In the genomic region with DNA sequence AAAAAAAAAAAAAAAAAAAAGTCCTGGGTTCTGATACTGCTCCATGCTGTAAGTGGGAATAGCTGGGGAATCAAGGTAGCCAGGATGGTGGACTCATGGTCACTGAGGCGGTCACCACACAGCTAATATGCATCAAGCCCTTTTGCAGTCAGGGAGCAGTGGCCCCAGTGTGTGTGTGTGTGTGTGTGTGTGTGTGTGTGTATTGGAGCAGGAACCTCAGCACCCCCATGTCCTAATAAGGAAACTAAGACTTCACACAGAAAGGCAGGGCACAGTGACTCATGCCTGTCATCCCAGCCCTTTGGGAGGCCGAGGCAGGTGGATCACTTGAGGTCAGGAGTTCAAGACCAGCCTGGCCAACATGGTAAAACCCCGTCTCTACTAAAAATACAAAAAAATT, we compare ENCODE assay signal across 19 cellular contexts. TPM values are rescaled to one million over a fixed set of nuclear protein-coding genes. Genes with fewer than 3 reads are reported as not detected.
DNase-seq lines count a peak whose midpoint lies in the region; ATAC-seq lines count a peak whose summit lies in the region.
"Had no signal": no experiment of that assay in that cellular context is flagged by ENCODE, and none has a peak within 500 bp of the region (broad histone marks: within the 10 kb centered on the region; RNA-seq: fewer than 3 reads in every experiment).

No MANE protein-coding gene starts in this region.

- CTCF ChIA-PET in activated CD4-positive, alpha-beta T cell treated with anti-CD3 and anti-CD28 coated beads, Interleukin-2, amount 10 ng/mL, durations not matched to agents 7 days and 5 days (lab: Charles Lee), result interaction anchor here (1.1 kb wide), 2 partner anchors 24 to 53 kb away, joined by 3 to 4 read pairs; partner anchors contain the start of gene RPL18A
- CTCF ChIA-PET in activated CD4-positive, alpha-beta memory T cell treated with anti-CD3 and anti-CD28 coated beads, Interleukin-2, amount 10 ng/mL, durations not matched to agents 7 days and 5 days (lab: Charles Lee), result interaction anchor here (0.6 to 1.0 kb wide), 2 partner anchors 15 to 25 kb away, joined by 3 to 4 read pairs; no protein-coding TSS in a partner anchor

- H3K4me3 Mint-ChIP-seq in activated CD4-positive, alpha-beta T cell treated with anti-CD3 and anti-CD28 coated beads, Interleukin-2, amount 10 ng/mL, durations not matched to agents 7 days and 5 days, result peak overlapping the region; percentile 13
- H3K4me3 Mint-ChIP-seq in activated CD4-positive, alpha-beta memory T cell treated with anti-CD3 and anti-CD28 coated beads, Interleukin-2, amount 10 ng/mL, durations not matched to agents 7 days and 5 days, result no peak overlapping the region
- peak overlapping the region; percentile 18 to 81 (median 60) for H3K4me3 Mint-ChIP-seq in naive thymus-derived CD8-positive, alpha-beta T cell
- H3K4me3 Mint-ChIP-seq: mesothelial cell of epicardium had no signal

- in situ Hi-C loops in KBM-7 (cut with MboI; ENCODE audit: low pct_unique_long_range_greater_than_20kb, low sequenced_read_pairs), result no loop called here

- no peak overlapping the region for H3K27ac Mint-ChIP-seq in activated CD4-positive, alpha-beta T cell treated with anti-CD3 and anti-CD28 coated beads, Interleukin-2, amount 10 ng/mL, durations not matched to agents 7 days and 5 days
- H3K27ac Mint-ChIP-seq in activated CD4-positive, alpha-beta memory T cell treated with anti-CD3 and anti-CD28 coated beads, Interleukin-2, amount 10 ng/mL, durations not matched to agents 7 days and 5 days, result no peak overlapping the region
- H3K27ac Mint-ChIP-seq in naive thymus-derived CD8-positive, alpha-beta T cell, result peak overlapping the region in 1 of 10 donors; percentile 24
- H3K27ac Mint-ChIP-seq: mesothelial cell of epicardium had no signal

- POLR2A ChIA-PET in activated CD4-positive, alpha-beta T cell treated with anti-CD3 and anti-CD28 coated beads, Interleukin-2, amount 10 ng/mL, durations not matched to agents 7 days and 5 days (lab: Charles Lee), result no interaction called here
- POLR2A ChIA-PET in activated CD4-positive, alpha-beta memory T cell treated with anti-CD3 and anti-CD28 coated beads, Interleukin-2, amount 10 ng/mL, durations not matched to agents 7 days and 5 days (lab: Charles Lee), result interaction anchor here (1.6 kb wide), 1 partner anchor 20 kb away, joined by 4 read pairs; no protein-coding TSS in a partner anchor
- POLR2A ChIA-PET in naive thymus-derived CD8-positive, alpha-beta T cell (lab: Charles Lee), result interaction anchor here (0.6 to 0.8 kb wide), 3 partner anchors 32 to 87 kb away, joined by 3 to 4 read pairs (median 3); no protein-coding TSS in a partner anchor

- H3K27me3 Mint-ChIP-seq in activated CD4-positive, alpha-beta T cell treated with anti-CD3 and anti-CD28 coated beads, Interleukin-2, amount 10 ng/mL, durations not matched to agents 7 days and 5 days, result peaks cover 2% of the 10 kb centered on the region
- peaks cover 11% of the 10 kb centered on the region for H3K27me3 Mint-ChIP-seq in activated CD4-positive, alpha-beta memory T cell treated with anti-CD3 and anti-CD28 coated beads, Interleukin-2, amount 10 ng/mL, durations not matched to agents 7 days and 5 days
- no peaks in the 10 kb centered on the region for H3K27me3 Mint-ChIP-seq in naive thymus-derived CD8-positive, alpha-beta T cell
- H3K27me3 Mint-ChIP-seq: T-cell had no signal

- no peak for ATAC-seq in naive thymus-derived CD8-positive, alpha-beta T cell
- no peak for ATAC-seq in GM19035 (IDR thresholded peaks at IDR 0.05; ENCODE audit: unreplicated experiment)
- ATAC-seq: T-cell had no signal

- H3K4me1 Mint-ChIP-seq in activated CD4-positive, alpha-beta T cell treated with anti-CD3 and anti-CD28 coated beads, Interleukin-2, amount 10 ng/mL, durations not matched to agents 7 days and 5 days, result peaks cover 53% of the 10 kb centered on the region
- peaks cover 49% of the 10 kb centered on the region for H3K4me1 Mint-ChIP-seq in activated CD4-positive, alpha-beta memory T cell treated with anti-CD3 and anti-CD28 coated beads, Interleukin-2, amount 10 ng/mL, durations not matched to agents 7 days and 5 days
- H3K4me1 Mint-ChIP-seq in naive thymus-derived CD8-positive, alpha-beta T cell, result peaks cover 23 to 56% (median 44%) of the 10 kb centered on the region in 4 donors
- H3K4me1 Mint-ChIP-seq: mesothelial cell of epicardium had no signal

- peak; percentile 32 for DNase-seq in activated CD4-positive, alpha-beta T cell treated with anti-CD3 and anti-CD28 coated beads, Interleukin-2, amount 10 ng/mL, durations not matched to agents 7 days and 5 days
- DNase-seq in activated CD4-positive, alpha-beta T cell treated with anti-CD3 and anti-CD28 coated beads, Interleukin-2, amount 50 U/mL, for 48 hours, result no peak
- DNase-seq in HCEC 1CT (peak; percentile 7), KBM-7 (no peak)
- peak; percentile 35 for DNase-seq in activated CD4-positive, alpha-beta memory T cell treated with anti-CD3 and anti-CD28 coated beads, Interleukin-2, amount 10 ng/mL, durations not matched to agents 7 days and 5 days
- no peak for DNase-seq in naive thymus-derived CD8-positive, alpha-beta T cell
- DNase-seq in activated CD8-positive, alpha-beta memory T cell treated with anti-CD3 and anti-CD28 coated beads, Interleukin-2, amount 50 U/mL, for 4 hours, result no peak
- DNase-seq: activated effector memory CD4-positive, alpha-beta T cell treated with anti-CD3 and anti-CD28 coated beads, Interleukin-2, amount 50 U/mL, for 16 hours; GM23248; hypothalamus; kidney glomerular epithelial cell; NCI-H1048; NCI-H510A; stimulated activated naive CD4-positive, alpha-beta T cell treated with Interleukin-2 at 50 U/mL for 16 hours; T-cell; transverse colon; WERI-Rb-1 had no signal

- H3K36me3 Mint-ChIP-seq in activated CD4-positive, alpha-beta T cell treated with anti-CD3 and anti-CD28 coated beads, Interleukin-2, amount 10 ng/mL, durations not matched to agents 7 days and 5 days (ENCODE audit: low read depth), result peaks cover 4% of the 10 kb centered on the region
- no peaks in the 10 kb centered on the region for H3K36me3 Mint-ChIP-seq in activated CD4-positive, alpha-beta memory T cell treated with anti-CD3 and anti-CD28 coated beads, Interleukin-2, amount 10 ng/mL, durations not matched to agents 7 days and 5 days (ENCODE audit: low read depth)
- no peaks in the 10 kb centered on the region for H3K36me3 Mint-ChIP-seq in naive thymus-derived CD8-positive, alpha-beta T cell
- H3K36me3 Mint-ChIP-seq: mesothelial cell of epicardium, T-cell had no signal

- H3K9me3 Mint-ChIP-seq in activated CD4-positive, alpha-beta T cell treated with anti-CD3 and anti-CD28 coated beads, Interleukin-2, amount 10 ng/mL, durations not matched to agents 7 days and 5 days, result no peaks in the 10 kb centered on the region
- H3K9me3 Mint-ChIP-seq in activated CD4-positive, alpha-beta memory T cell treated with anti-CD3 and anti-CD28 coated beads, Interleukin-2, amount 10 ng/mL, durations not matched to agents 7 days and 5 days, result no peaks in the 10 kb centered on the region
- no peaks in the 10 kb centered on the region for H3K9me3 Mint-ChIP-seq in naive thymus-derived CD8-positive, alpha-beta T cell
- H3K9me3 Mint-ChIP-seq: mesothelial cell of epicardium, T-cell had no signal

RNA-seq across cellular contexts. Expression of gene B3GNT3, which starts 12.0 kb away (rescaled TPM):
- under 1 TPM; 0.35 to 0.81 TPM for total RNA-seq in activated CD4-positive, alpha-beta T cell treated with anti-CD3 and anti-CD28 coated beads, Interleukin-2, amount 10 ng/mL, durations not matched to agents 7 days and 5 days
- total RNA-seq in activated CD4-positive, alpha-beta memory T cell treated with anti-CD3 and anti-CD28 coated beads, Interleukin-2, amount 10 ng/mL, durations not matched to agents 7 days and 5 days, result not detected
- total RNA-seq in naive thymus-derived CD8-positive, alpha-beta T cell, result not detected
- under 1 TPM in 2 of 3 donors, not detected in 1; 0.13 to 0.20 TPM for polyA plus RNA-seq in naive thymus-derived CD8-positive, alpha-beta T cell
- total RNA-seq: GM23248, mesothelial cell of epicardium had no signal
- polyA plus RNA-seq: GM23248 had no signal

RNA-seq across cellular contexts. Expression of gene INSL3, which starts 14.4 kb away (rescaled TPM):
- 1 to 10 TPM; 6.8 to 7.4 TPM for total RNA-seq in activated CD4-positive, alpha-beta T cell treated with anti-CD3 and anti-CD28 coated beads, Interleukin-2, amount 10 ng/mL, durations not matched to agents 7 days and 5 days
- 1 to 10 TPM; 7.9 to 9.0 TPM for total RNA-seq in activated CD4-positive, alpha-beta memory T cell treated with anti-CD3 and anti-CD28 coated beads, Interleukin-2, amount 10 ng/mL, durations not matched to agents 7 days and 5 days
- total RNA-seq in naive thymus-derived CD8-positive, alpha-beta T cell, result 1 to 10 TPM; 2.7 to 3.6 TPM
- 1 to 10 TPM in 2 of 3 donors, under 1 TPM in 1; 0.97 to 3.0 (median 1.9) TPM for polyA plus RNA-seq in naive thymus-derived CD8-positive, alpha-beta T cell
- total RNA-seq: GM23248, transverse colon had no signal
- polyA plus RNA-seq: GM23248 had no signal

RNA-seq across cellular contexts. Expression of gene JAK3, which starts 40.8 kb away (rescaled TPM):
- total RNA-seq in activated CD4-positive, alpha-beta T cell treated with anti-CD3 and anti-CD28 coated beads, Interleukin-2, amount 10 ng/mL, durations not matched to agents 7 days and 5 days, result 100 to 1,000 TPM; 172 to 176 TPM
- 100 to 1,000 TPM; 233 to 237 TPM for total RNA-seq in activated CD4-positive, alpha-beta memory T cell treated with anti-CD3 and anti-CD28 coated beads, Interleukin-2, amount 10 ng/mL, durations not matched to agents 7 days and 5 days
- 100 to 1,000 TPM; 120 to 122 TPM for total RNA-seq in naive thymus-derived CD8-positive, alpha-beta T cell
- polyA plus RNA-seq in naive thymus-derived CD8-positive, alpha-beta T cell, result 100 to 1,000 TPM in 2 of 3 donors, 10 to 100 TPM in 1; 78.7 to 122 (median 109) TPM

RNA-seq across cellular contexts. Expression of gene RPL18A, which starts 52.8 kb away (rescaled TPM):
- 1,000 to 10,000 TPM; 2,216 to 2,434 TPM for total RNA-seq in activated CD4-positive, alpha-beta T cell treated with anti-CD3 and anti-CD28 coated beads, Interleukin-2, amount 10 ng/mL, durations not matched to agents 7 days and 5 days
- total RNA-seq in activated CD4-positive, alpha-beta memory T cell treated with anti-CD3 and anti-CD28 coated beads, Interleukin-2, amount 10 ng/mL, durations not matched to agents 7 days and 5 days, result 1,000 to 10,000 TPM; 2,013 to 2,059 TPM
- 1,000 to 10,000 TPM; 2,924 to 2,989 TPM for total RNA-seq in naive thymus-derived CD8-positive, alpha-beta T cell
- 1,000 to 10,000 TPM; 3,790 to 4,859 (median 4,546) TPM for polyA plus RNA-seq in naive thymus-derived CD8-positive, alpha-beta T cell

RNA-seq across cellular contexts. Expression of gene FCHO1, which starts 55.7 kb away (rescaled TPM):
- total RNA-seq in activated CD4-positive, alpha-beta T cell treated with anti-CD3 and anti-CD28 coated beads, Interleukin-2, amount 10 ng/mL, durations not matched to agents 7 days and 5 days, result 10 to 100 TPM; 76.3 to 84.1 TPM
- total RNA-seq in activated CD4-positive, alpha-beta memory T cell treated with anti-CD3 and anti-CD28 coated beads, Interleukin-2, amount 10 ng/mL, durations not matched to agents 7 days and 5 days, result 10 to 100 TPM; 64.8 to 76.7 TPM
- total RNA-seq in naive thymus-derived CD8-positive, alpha-beta T cell, result 10 to 100 TPM; 94.1 to 99.7 TPM
- polyA plus RNA-seq in naive thymus-derived CD8-positive, alpha-beta T cell, result 10 to 100 TPM; 11.2 to 31.8 (median 16.4) TPM

Comparison
In these comparisons a context has a peak if more than half of its experiments do, and no peak if none do; other contexts are left out.
1. DNase-seq: peak in activated CD4-positive, alpha-beta T cell treated with anti-CD3 and anti-CD28 coated beads, Interleukin-2, amount 10 ng/mL, durations not matched to agents 7 days and 5 days (single experiment), HCEC 1CT (single experiment) and activated CD4-positive, alpha-beta memory T cell treated with anti-CD3 and anti-CD28 coated beads, Interleukin-2, amount 10 ng/mL, durations not matched to agents 7 days and 5 days (single experiment); none in activated CD4-positive, alpha-beta T cell treated with anti-CD3 and anti-CD28 coated beads, Interleukin-2, amount 50 U/mL, for 48 hours (0 of 2), naive thymus-derived CD8-positive, alpha-beta T cell (0 of 10), KBM-7 (single experiment) and activated CD8-positive, alpha-beta memory T cell treated with anti-CD3 and anti-CD28 coated beads, Interleukin-2, amount 50 U/mL, for 4 hours (single experiment).